ENCODE assay signal across 1 cellular context in genomic region chr9:120872775-120873502, GRCh38.
TF ChIP-seq lines count a peak whose summit lies in the region.

No MANE protein-coding gene starts in this region.

TF ChIP-seq in GM23338, 12 proteins besides CTCF, POLR2A, EP300 and RAD21 (continued from another document):
- no peak for TF ChIP-seq ZNF462 (CRISPR knock-in tag; IDR thresholded peaks at IDR 0.05)
- no peak for TF ChIP-seq STAT1 (IDR thresholded peaks at IDR 0.05; ENCODE audit: unreplicated experiment)
- no peak for TF ChIP-seq EZH2 (IDR thresholded peaks at IDR 0.05; ENCODE audit: low read depth, unreplicated experiment)
- no peak for TF ChIP-seq NANOG (IDR thresholded peaks at IDR 0.05; ENCODE audit: borderline replicate concordance)
